ENCODE assay signal across 19 cellular contexts in genomic region chr4:3386486-3386885, GRCh38. TPM values are rescaled to one million over a fixed set of nuclear protein-coding genes. Genes with fewer than 3 reads are reported as not detected.
DNase-seq lines count a peak whose midpoint lies in the region; ATAC-seq and TF ChIP-seq lines count a peak whose summit lies in the region.
"Had no signal": no experiment of that assay in that cellular context is flagged by ENCODE, and none has a peak within 500 bp of the region (broad histone marks: within the 10 kb centered on the region; RNA-seq: fewer than 3 reads in every experiment).

No MANE protein-coding gene starts in this region.

- DNase-seq in left ventricle myocardium inferior (no peak), left cardiac atrium (no peak), amygdala (lab: John Stamatoyannopoulos, UW) (no peak)
- DNase-seq in activated naive CD4-positive, alpha-beta T cell treated with anti-CD3 and anti-CD28 coated beads, Interleukin-2, amount 50 U/mL, for 16 hours: no peak
- DNase-seq: 8988T; activated CD4-positive, alpha-beta T cell treated with anti-CD3 and anti-CD28 coated beads, Interleukin-2, amount 10 ng/mL, durations not matched to agents 24 days and 14 days; activated naive CD4-positive, alpha-beta T cell treated with anti-CD3 and anti-CD28 coated beads, Interleukin-2, amount 10 ng/mL, durations not matched to agents 7 days and 5 days; dermis blood vessel endothelial cell; DMS153; H9; KG1; NCI-H2029; NCI-H524 treated with DMSO at 0.1 percent for 48 hours; PC-9 had no signal

- no peaks in the 10 kb centered on the region for H3K9me3 Mint-ChIP-seq in nephron
- peaks cover under 1% of the 10 kb centered on the region for H3K9me3 Mint-ChIP-seq in activated T-helper 17 cell treated with anti-CD3 and anti-CD28 coated beads, Interleukin-2, amount 50 U/mL, for 72 hours

- no peaks in the 10 kb centered on the region for H3K9me3 ChIP-seq in left ventricle myocardium inferior (replicated peaks)

- peaks cover 53% of the 10 kb centered on the region for H3K4me1 Mint-ChIP-seq in nephron
- no peaks in the 10 kb centered on the region for H3K4me1 Mint-ChIP-seq in activated T-helper 17 cell treated with anti-CD3 and anti-CD28 coated beads, Interleukin-2, amount 50 U/mL, for 72 hours

- TF ChIP-seq CTCF in left ventricle myocardium inferior (IDR thresholded peaks at IDR 0.05; ENCODE audit: borderline replicate concordance): no peak
- TF ChIP-seq CTCF in nephron (IDR thresholded peaks at IDR 0.05; ENCODE audit: unreplicated experiment in 3 of 3): no peak

- H3K36me3 ChIP-seq in left ventricle myocardium inferior: no peaks in the 10 kb centered on the region

- no peaks in the 10 kb centered on the region for H3K27me3 ChIP-seq in left ventricle myocardium inferior (ENCODE audit: low read depth)

- peaks cover 49% of the 10 kb centered on the region for H3K4me1 ChIP-seq in left ventricle myocardium inferior

- intact Hi-C loops in left ventricle myocardium inferior (cut with micrococcal nuclease) (no loop called here), left cardiac atrium (cut with DNase I) (no loop called here)

- peak overlapping the region; percentile 66 for H3K27ac ChIP-seq in left ventricle myocardium inferior (replicated peaks)
- H3K27ac ChIP-seq: PC-9 had no signal

- H3K27ac Mint-ChIP-seq in nephron: peak overlapping the region; percentile 82 to 95 (median 88)
- no peak overlapping the region for H3K27ac Mint-ChIP-seq in activated T-helper 17 cell treated with anti-CD3 and anti-CD28 coated beads, Interleukin-2, amount 50 U/mL, for 72 hours
- H3K27ac Mint-ChIP-seq: activated CD4-positive, alpha-beta T cell treated with anti-CD3 and anti-CD28 coated beads, Interleukin-2, amount 10 ng/mL, durations not matched to agents 24 days and 14 days; activated naive CD4-positive, alpha-beta T cell treated with anti-CD3 and anti-CD28 coated beads, Interleukin-2, amount 10 ng/mL, durations not matched to agents 7 days and 5 days had no signal

- H3K4me3 ChIP-seq in left ventricle myocardium inferior: no peak overlapping the region
- H3K4me3 ChIP-seq: PC-9 had no signal

- peaks cover 9% of the 10 kb centered on the region for H3K27me3 Mint-ChIP-seq in nephron (ENCODE audit: low read depth)
- H3K27me3 Mint-ChIP-seq in activated T-helper 17 cell treated with anti-CD3 and anti-CD28 coated beads, Interleukin-2, amount 50 U/mL, for 72 hours: peaks cover 11% of the 10 kb centered on the region

- no peak for ATAC-seq in left cardiac atrium
- ATAC-seq in esophagus mucosa: peak; percentile 27
- no peak for ATAC-seq in GM19397 (IDR thresholded peaks at IDR 0.05; ENCODE audit: unreplicated experiment)
- no peak for ATAC-seq in activated T-helper 17 cell treated with anti-CD3 and anti-CD28 coated beads, Interleukin-2, amount 50 U/mL, for 72 hours (replicated peaks)
- ATAC-seq: sciatic nerve had no signal

- peaks cover 13% of the 10 kb centered on the region for H3K36me3 Mint-ChIP-seq in nephron (ENCODE audit: low read depth)
- no peaks in the 10 kb centered on the region for H3K36me3 Mint-ChIP-seq in activated T-helper 17 cell treated with anti-CD3 and anti-CD28 coated beads, Interleukin-2, amount 50 U/mL, for 72 hours (ENCODE audit: low read depth)
- H3K36me3 Mint-ChIP-seq: activated naive CD4-positive, alpha-beta T cell treated with anti-CD3 and anti-CD28 coated beads, Interleukin-2, amount 10 ng/mL, durations not matched to agents 7 days and 5 days had no signal

- peak overlapping the region in 1 of 3 experiments; percentile 61 for H3K4me3 Mint-ChIP-seq in nephron
- no peak overlapping the region for H3K4me3 Mint-ChIP-seq in activated T-helper 17 cell treated with anti-CD3 and anti-CD28 coated beads, Interleukin-2, amount 50 U/mL, for 72 hours
- H3K4me3 Mint-ChIP-seq: activated CD4-positive, alpha-beta T cell treated with anti-CD3 and anti-CD28 coated beads, Interleukin-2, amount 10 ng/mL, durations not matched to agents 24 days and 14 days; activated naive CD4-positive, alpha-beta T cell treated with anti-CD3 and anti-CD28 coated beads, Interleukin-2, amount 10 ng/mL, durations not matched to agents 7 days and 5 days; H9 had no signal

RNA-seq across cellular contexts. Expression of gene HGFAC, which starts 55.3 kb away (rescaled TPM):
- total RNA-seq in left ventricle myocardium inferior: 0.80 TPM
- total RNA-seq in left cardiac atrium: under 1 TPM; 0.34 to 0.38 TPM
- total RNA-seq in esophagus mucosa: not detected
- total RNA-seq in activated T-helper 17 cell treated with anti-CD3 and anti-CD28 coated beads, Interleukin-2, amount 50 U/mL, for 72 hours: not detected
- total RNA-seq: activated CD4-positive, alpha-beta T cell treated with anti-CD3 and anti-CD28 coated beads, Interleukin-2, amount 10 ng/mL, durations not matched to agents 24 days and 14 days; sciatic nerve had no signal
